ENCODE assay signal across 11 cellular contexts in genomic region chr1:184056921-184057496, GRCh38. TPM values are rescaled to one million over a fixed set of nuclear protein-coding genes. Genes with fewer than 3 reads are reported as not detected.
DNase-seq lines count a peak whose midpoint lies in the region; ATAC-seq and TF ChIP-seq lines count a peak whose summit lies in the region.
"Had no signal": no experiment of that assay in that cellular context is flagged by ENCODE, and none has a peak within 500 bp of the region (broad histone marks: within the 10 kb centered on the region; RNA-seq: fewer than 3 reads in every experiment).

No MANE protein-coding gene starts in this region.

- H3K4me1 ChIP-seq in Loucy (ENCODE audit: insufficient read depth, low read length, poor library complexity, severe bottlenecking) (peaks cover 36% of the 10 kb centered on the region), ectodermal cell (ENCODE audit: control insufficient read depth, insufficient read depth, low read length) (peaks cover 8% of the 10 kb centered on the region), muscle layer of duodenum (ENCODE audit: control insufficient read depth in 1 of 2, insufficient read depth in 2 of 2, low read length in 2 of 2) (peaks cover 0 to 36% of the 10 kb centered on the region in 2 donors)

- H3K79me2 ChIP-seq in Loucy (ENCODE audit: insufficient read depth, low read length) = peaks cover 42% of the 10 kb centered on the region

- ATAC-seq in GM18498 (IDR thresholded peaks at IDR 0.05; ENCODE audit: unreplicated experiment) = no peak
- ATAC-seq: left lobe of liver had no signal

- intact Hi-C loops in posterior vena cava (cut with DNase I) = no loop called here

- H3K9me3 ChIP-seq in Loucy (ENCODE audit: insufficient read depth, low read depth, low read length) = no peaks in the 10 kb centered on the region
- peaks cover 3% of the 10 kb centered on the region for H3K9me3 ChIP-seq in ectodermal cell (ENCODE audit: control insufficient read depth, low read length)
- no peaks in the 10 kb centered on the region for H3K9me3 ChIP-seq in muscle layer of duodenum (ENCODE audit: control insufficient read depth in 1 of 2, low read length in 2 of 2)

- H2AFZ ChIP-seq in Loucy (ENCODE audit: low read length) = no peak overlapping the region

- no peaks in the 10 kb centered on the region for H4K20me1 ChIP-seq in Loucy (ENCODE audit: insufficient read depth, low read length, poor library complexity, severe bottlenecking)

- H3K4me2 ChIP-seq in Loucy (ENCODE audit: low read depth, low read length, poor library complexity, severe bottlenecking) = peak overlapping the region; percentile 53

- H3K27ac ChIP-seq in ectodermal cell (ENCODE audit: insufficient read depth, low read depth, low read length, poor library complexity, severe bottlenecking) (peak overlapping the region; percentile 74), muscle layer of duodenum (ENCODE audit: low read length) (peak overlapping the region; percentile 53)

- no peak for TF ChIP-seq CTCF in Loucy (conservative IDR thresholded peaks at IDR 0.05; ENCODE audit: low read length)

- no peak overlapping the region for H3K9ac ChIP-seq in Loucy (ENCODE audit: low read depth, low read length, poor library complexity, severe bottlenecking)

- H3K36me3 ChIP-seq in Loucy (ENCODE audit: insufficient read depth, low read length) (no peaks in the 10 kb centered on the region), ectodermal cell (ENCODE audit: control insufficient read depth, insufficient read depth, low read length) (peaks cover 28% of the 10 kb centered on the region), muscle layer of duodenum (ENCODE audit: control insufficient read depth in 1 of 2, insufficient read depth in 2 of 2, low read length in 2 of 2) (peaks cover 9 to 14% of the 10 kb centered on the region in 2 donors)

- H3K27me3 ChIP-seq in Loucy (ENCODE audit: insufficient read depth, low read length, poor library complexity, severe bottlenecking) = no peaks in the 10 kb centered on the region
- no peaks in the 10 kb centered on the region for H3K27me3 ChIP-seq in ectodermal cell (ENCODE audit: control insufficient read depth, insufficient read depth, low read length, poor library complexity, severe bottlenecking)
- no peaks in the 10 kb centered on the region for H3K27me3 ChIP-seq in muscle layer of duodenum (ENCODE audit: low read depth, low read length)

- DNase-seq in AG20443 (ENCODE audit: low spot score) (peak; percentile 45), posterior vena cava (ENCODE audit: low spot score) (no peak), DMS 273 treated with DMSO at 0.1 percent for 48 hours (lab: John Stamatoyannopoulos, UW) (no peak)
- DNase-seq in stimulated activated CD4-positive, alpha-beta T cell treated with anti-CD3 and anti-CD28 coated beads, Interleukin-12 subunit alpha, Interleukin-12 subunit beta, amount 100 ng/mL, for 4 hours = no peak
- DNase-seq: activated T-cell treated with anti-CD3 and anti-CD28 coated beads, Interleukin-2, amount 50 U/mL, for 1 hour; NCI-H2227 treated with DMSO at 0.1 percent for 48 hours had no signal

- H3K4me3 ChIP-seq in Loucy (ENCODE audit: low read length, poor library complexity, severe bottlenecking) (peak overlapping the region; percentile 37), ectodermal cell (ENCODE audit: insufficient read depth, low read depth, low read length) (no peak overlapping the region), muscle layer of duodenum (ENCODE audit: low read depth in 1 of 2, low read length in 2 of 2) (no peak overlapping the region)

- no peaks in the 10 kb centered on the region for H3F3A ChIP-seq in Loucy (ENCODE audit: low read depth)

- WGBS in ectodermal cell, 2 experiments = 79 to 88% methylated on average over 2 of the region's 2 CpGs

- no peaks in the 10 kb centered on the region for H3K9me2 ChIP-seq in Loucy (replicated peaks; ENCODE audit: low read depth, low read length)

RNA-seq across cellular contexts. Expression of gene TSEN15, which starts 5.5 kb away (rescaled TPM):
- polyA plus RNA-seq in ectodermal cell (2013, experiment 1 of 4) = 43.7 TPM
- polyA plus RNA-seq in ectodermal cell (2013, experiment 2 of 4) = 50.8 TPM
- polyA plus RNA-seq in ectodermal cell (2013, experiment 3 of 4) = 42.3 TPM
- polyA plus RNA-seq in ectodermal cell (2013, experiment 4 of 4) = 48.5 TPM
- total RNA-seq in posterior vena cava = 10 to 100 TPM; 27.7 to 32.5 TPM

RNA-seq across cellular contexts. Expression of gene COLGALT2, which starts 19.5 kb away (rescaled TPM):
- polyA plus RNA-seq in ectodermal cell (2013, experiment 1 of 4) = 16.1 TPM
- 17.7 TPM for polyA plus RNA-seq in ectodermal cell (2013, experiment 2 of 4)
- polyA plus RNA-seq in ectodermal cell (2013, experiment 3 of 4) = 14.0 TPM
- polyA plus RNA-seq in ectodermal cell (2013, experiment 4 of 4) = 16.8 TPM
- total RNA-seq in posterior vena cava = 1 to 10 TPM; 4.9 to 9.4 TPM
